16 cellular contexts compared by ENCODE assay signal in genomic region chr3:124529826-124530571, GRCh38.
DNase-seq lines count a peak whose midpoint lies in the region; ATAC-seq and TF ChIP-seq lines count a peak whose summit lies in the region.
"Had no signal": no experiment of that assay in that cellular context is flagged by ENCODE, and none has a peak within 500 bp of the region (broad histone marks: within the 10 kb centered on the region; RNA-seq: fewer than 3 reads in every experiment).

No MANE protein-coding gene starts in this region.

- no peaks in the 10 kb centered on the region for H3K36me3 ChIP-seq in SK-N-SH (replicated peaks in 1 of 2; ENCODE audit: control insufficient read depth in 1 of 2, insufficient read depth in 2 of 2, low read length in 1 of 2)
- H3K36me3 ChIP-seq in tibial artery = peaks cover 0 to 5% (median 0%) of the 10 kb centered on the region in 3 donors
- H3K36me3 ChIP-seq: cardiac muscle cell had no signal

- ATAC-seq in GM19463 (IDR thresholded peaks at IDR 0.05; ENCODE audit: unreplicated experiment) = no peak
- ATAC-seq: heart right ventricle, left ventricle myocardium superior had no signal

- H3K27ac Mint-ChIP-seq in progenitor cell of endocrine pancreas = peak overlapping the region; percentile 36
- H3K27ac Mint-ChIP-seq: CD4-positive, alpha-beta T cell had no signal

- H3K4me3 ChIP-seq in SK-N-SH (ENCODE audit: low read depth in 2 of 2, low read length in 1 of 2) (no peak overlapping the region), foreskin fibroblast (ENCODE audit: low read depth in 1 of 2, low read length in 2 of 2) (no peak overlapping the region), tibial artery (no peak overlapping the region)
- H3K4me3 ChIP-seq: cardiac muscle cell, heart right ventricle, smooth muscle cell had no signal

- POLR2A ChIA-PET in SK-N-SH (lab: Yijun Ruan, JAX) = no interaction called here

- CTCF ChIA-PET in SK-N-SH (lab: Yijun Ruan, JAX) = no interaction called here

- peak; percentile 17 for DNase-seq in G401 (ENCODE audit: low spot score)
- DNase-seq in SK-N-SH = no peak
- DNase-seq in foreskin melanocyte = peak; percentile 90
- DNase-seq in progenitor cell of endocrine pancreas (ENCODE audit: low spot score, unreplicated experiment) = no peak
- no peak for DNase-seq in cerebellar cortex (ENCODE audit: low spot score)
- DNase-seq in foreskin fibroblast = no peak
- no peak for DNase-seq in tibial artery
- DNase-seq: activated CD8-positive, alpha-beta memory T cell treated with anti-CD3 and anti-CD28 coated beads for 24 hours; CD4-positive, alpha-beta T cell; heart right ventricle; Karpas-422; left ventricle myocardium superior; NCI-H187 had no signal

- peaks cover 5% of the 10 kb centered on the region for H3K36me3 Mint-ChIP-seq in progenitor cell of endocrine pancreas (ENCODE audit: insufficient read depth)

- TF ChIP-seq CTCF in SK-N-SH (IDR thresholded peaks at IDR 0.05) = no peak
- TF ChIP-seq CTCF in progenitor cell of endocrine pancreas (IDR thresholded peaks at IDR 0.05; ENCODE audit: unreplicated experiment) = no peak
- TF ChIP-seq CTCF in foreskin fibroblast (IDR thresholded peaks at IDR 0.05; ENCODE audit: low read depth, low read length) = no peak
- TF ChIP-seq CTCF in tibial artery (IDR thresholded peaks at IDR 0.05) = no peak

- H3K9me2 ChIP-seq in SK-N-SH = no peaks in the 10 kb centered on the region

- H3K9ac ChIP-seq in SK-N-SH = no peak overlapping the region

- WGBS in SK-N-SH (ENCODE audit: low lambda C conversion rate) = 75% methylated on average over 3 of the region's 3 CpGs

- in situ Hi-C loops in G401 (cut with HindIII; ENCODE audit: low sequenced_read_pairs) = no loop called here

- H3K4me2 ChIP-seq in SK-N-SH = peak overlapping the region; percentile 0; the same call in 1 of the 2 replicates
- H3K4me2 ChIP-seq: smooth muscle cell had no signal

- H3K9me3 ChIP-seq in SK-N-SH = no peaks in the 10 kb centered on the region
- H3K9me3 ChIP-seq in tibial artery = no peaks in the 10 kb centered on the region

- no peak for TF ChIP-seq EP300 in SK-N-SH (IDR thresholded peaks at IDR 0.05; ENCODE audit: borderline replicate concordance in 1 of 2, low read depth in 1 of 2, low read length in 1 of 2)

- H3K27me3 Mint-ChIP-seq in progenitor cell of endocrine pancreas = no peaks in the 10 kb centered on the region

- H3K4me1 Mint-ChIP-seq in progenitor cell of endocrine pancreas (ENCODE audit: low read depth) = peaks cover 7% of the 10 kb centered on the region

- H3K27me3 ChIP-seq in SK-N-SH (ENCODE audit: insufficient read depth) (no peaks in the 10 kb centered on the region), tibial artery (no peaks in the 10 kb centered on the region)
- H3K27me3 ChIP-seq: cardiac muscle cell, heart right ventricle had no signal

- H3K79me2 ChIP-seq in SK-N-SH (ENCODE audit: insufficient read depth) = no peaks in the 10 kb centered on the region

- no peak overlapping the region for H2AFZ ChIP-seq in SK-N-SH (ENCODE audit: low read depth)

- H4K20me1 ChIP-seq in SK-N-SH (ENCODE audit: insufficient read depth) = no peaks in the 10 kb centered on the region

- H3K4me3 Mint-ChIP-seq in progenitor cell of endocrine pancreas (ENCODE audit: low read depth) = no peak overlapping the region
- H3K4me3 Mint-ChIP-seq: CD4-positive, alpha-beta T cell had no signal

- peaks cover 5% of the 10 kb centered on the region for H3F3A ChIP-seq in SK-N-SH (replicated peaks; ENCODE audit: insufficient read depth)

- peaks cover 5% of the 10 kb centered on the region for H3K9me3 Mint-ChIP-seq in progenitor cell of endocrine pancreas (ENCODE audit: low read depth)
- H3K9me3 Mint-ChIP-seq: CD4-positive, alpha-beta T cell had no signal

- TF ChIP-seq RAD21 in SK-N-SH (IDR thresholded peaks at IDR 0.05; ENCODE audit: low read length) = no peak

- intact Hi-C loops in tibial artery (cut with DNase I; ENCODE audit: low total_unique reads) = no loop called here

- H3K27ac ChIP-seq in SK-N-SH (ENCODE audit: low read depth in 2 of 2, low read length in 1 of 2) (peak overlapping the region in 1 of 2 experiments; percentile 29; a peak in 1 of 4 replicates), tibial artery (no peak overlapping the region)
- H3K27ac ChIP-seq: cardiac muscle cell, heart right ventricle had no signal

- H3K4me1 ChIP-seq in SK-N-SH (ENCODE audit: control insufficient read depth in 1 of 2, insufficient read depth in 2 of 2, low read depth in 1 of 2, low read length in 1 of 2) (peaks cover 0 to 5% of the 10 kb centered on the region in 2 experiments; a peak in 1 of 4 replicates), tibial artery (no peaks in the 10 kb centered on the region)
- H3K4me1 ChIP-seq: heart right ventricle had no signal

TF ChIP-seq in SK-N-SH, 30 proteins besides CTCF, POLR2A, EP300 and RAD21:
- no peak for TF ChIP-seq TAF1 (IDR thresholded peaks at IDR 0.05; ENCODE audit: borderline replicate concordance, low read depth, low read length)
- no peak for TF ChIP-seq SIN3A (IDR thresholded peaks at IDR 0.05; ENCODE audit: borderline replicate concordance, low read depth, low read length)
- no peak for TF ChIP-seq POLR2AphosphoS5 (IDR thresholded peaks at IDR 0.05; ENCODE audit: low read depth, low read length)

Comparison
In these comparisons a context has a peak if more than half of its experiments do, and no peak if none do; other contexts are left out.
1. DNase-seq: peak in G401 (single experiment) and foreskin melanocyte (single experiment); none in SK-N-SH (single experiment), progenitor cell of endocrine pancreas (single experiment), cerebellar cortex (single experiment), foreskin fibroblast (0 of 2) and tibial artery (0 of 2).